ENCODE assay signal across 1 cellular context in the genomic region with DNA sequence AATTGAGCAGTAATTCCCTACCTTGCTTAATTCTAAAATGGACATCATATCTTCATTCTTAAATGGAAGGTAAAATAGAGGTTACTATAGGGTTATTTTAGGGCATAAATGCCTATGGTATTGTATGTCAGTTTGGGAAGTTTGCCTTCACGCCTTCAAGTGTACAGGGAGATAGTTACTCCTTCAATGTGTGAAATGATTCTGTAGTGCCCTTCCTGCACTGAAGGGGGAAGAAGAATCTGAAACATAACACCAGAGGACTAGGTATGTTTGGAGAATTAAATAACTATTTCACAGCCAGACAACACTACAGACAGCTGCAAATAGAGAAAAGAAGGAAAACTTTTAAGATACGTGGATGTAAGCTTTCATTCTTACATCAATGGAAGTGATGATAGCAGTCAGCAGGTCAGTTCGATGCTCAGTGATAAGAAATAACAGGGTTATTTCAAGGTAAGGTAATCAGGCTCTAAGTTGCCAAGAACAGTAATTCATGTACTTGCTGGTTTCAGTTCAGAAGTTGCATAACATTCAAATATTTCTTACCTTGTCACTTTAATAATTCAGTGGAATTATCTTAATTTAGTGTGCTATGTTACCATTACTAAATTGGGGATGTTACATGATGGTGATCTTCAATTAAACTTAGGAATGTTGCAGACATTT.
TF ChIP-seq lines count a peak whose summit lies in the region.

No MANE protein-coding gene starts in this region.

TF ChIP-seq in WTC11, 78 proteins besides CTCF, POLR2A, EP300 and RAD21 (continued from another document):
- TF ChIP-seq, protein P1, sequence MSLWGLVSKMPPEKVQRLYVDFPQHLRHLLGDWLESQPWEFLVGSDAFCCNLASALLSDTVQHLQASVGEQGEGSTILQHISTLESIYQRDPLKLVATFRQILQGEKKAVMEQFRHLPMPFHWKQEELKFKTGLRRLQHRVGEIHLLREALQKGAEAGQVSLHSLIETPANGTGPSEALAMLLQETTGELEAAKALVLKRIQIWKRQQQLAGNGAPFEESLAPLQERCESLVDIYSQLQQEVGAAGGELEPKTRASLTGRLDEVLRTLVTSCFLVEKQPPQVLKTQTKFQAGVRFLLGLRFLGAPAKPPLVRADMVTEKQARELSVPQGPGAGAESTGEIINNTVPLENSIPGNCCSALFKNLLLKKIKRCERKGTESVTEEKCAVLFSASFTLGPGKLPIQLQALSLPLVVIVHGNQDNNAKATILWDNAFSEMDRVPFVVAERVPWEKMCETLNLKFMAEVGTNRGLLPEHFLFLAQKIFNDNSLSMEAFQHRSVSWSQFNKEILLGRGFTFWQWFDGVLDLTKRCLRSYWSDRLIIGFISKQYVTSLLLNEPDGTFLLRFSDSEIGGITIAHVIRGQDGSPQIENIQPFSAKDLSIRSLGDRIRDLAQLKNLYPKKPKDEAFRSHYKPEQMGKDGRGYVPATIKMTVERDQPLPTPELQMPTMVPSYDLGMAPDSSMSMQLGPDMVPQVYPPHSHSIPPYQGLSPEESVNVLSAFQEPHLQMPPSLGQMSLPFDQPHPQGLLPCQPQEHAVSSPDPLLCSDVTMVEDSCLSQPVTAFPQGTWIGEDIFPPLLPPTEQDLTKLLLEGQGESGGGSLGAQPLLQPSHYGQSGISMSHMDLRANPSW (CRISPR knock-in tag; conservative IDR thresholded peaks at IDR 0.05; ENCODE audit: low read depth), result no peak
- TF ChIP-seq ZNF317 (CRISPR knock-in tag; IDR thresholded peaks at IDR 0.05; ENCODE audit: borderline replicate concordance, low read depth) (no peak), ZNF671 (CRISPR knock-in tag; IDR thresholded peaks at IDR 0.05) (no peak), HMGA2 (CRISPR knock-in tag; IDR thresholded peaks at IDR 0.05) (no peak), GTF2I (CRISPR knock-in tag; conservative IDR thresholded peaks at IDR 0.05) (no peak), NFE2L1 (CRISPR knock-in tag; IDR thresholded peaks at IDR 0.05) (no peak), CBFB (CRISPR knock-in tag; IDR thresholded peaks at IDR 0.05; ENCODE audit: low read depth) (no peak), NFATC4 (CRISPR knock-in tag; IDR thresholded peaks at IDR 0.05) (no peak), ZNF138 (CRISPR knock-in tag; conservative IDR thresholded peaks at IDR 0.05) (no peak)
- TF ChIP-seq, protein P2, sequence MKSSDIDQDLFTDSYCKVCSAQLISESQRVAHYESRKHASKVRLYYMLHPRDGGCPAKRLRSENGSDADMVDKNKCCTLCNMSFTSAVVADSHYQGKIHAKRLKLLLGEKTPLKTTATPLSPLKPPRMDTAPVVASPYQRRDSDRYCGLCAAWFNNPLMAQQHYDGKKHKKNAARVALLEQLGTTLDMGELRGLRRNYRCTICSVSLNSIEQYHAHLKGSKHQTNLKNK (CRISPR knock-in tag; IDR thresholded peaks at IDR 0.05), result no peak
- TF ChIP-seq, protein P3, sequence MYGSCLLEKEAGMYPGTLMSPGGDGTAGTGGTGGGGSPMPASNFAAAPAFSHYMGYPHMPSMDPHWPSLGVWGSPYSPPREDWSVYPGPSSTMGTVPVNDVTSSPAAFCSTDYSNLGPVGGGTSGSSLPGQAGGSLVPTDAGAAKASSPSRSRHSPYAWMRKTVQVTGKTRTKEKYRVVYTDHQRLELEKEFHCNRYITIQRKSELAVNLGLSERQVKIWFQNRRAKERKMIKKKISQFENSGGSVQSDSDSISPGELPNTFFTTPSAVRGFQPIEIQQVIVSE (CRISPR knock-in tag; IDR thresholded peaks at IDR 0.05; ENCODE audit: borderline replicate concordance), result no peak
- TF ChIP-seq, protein P4, sequence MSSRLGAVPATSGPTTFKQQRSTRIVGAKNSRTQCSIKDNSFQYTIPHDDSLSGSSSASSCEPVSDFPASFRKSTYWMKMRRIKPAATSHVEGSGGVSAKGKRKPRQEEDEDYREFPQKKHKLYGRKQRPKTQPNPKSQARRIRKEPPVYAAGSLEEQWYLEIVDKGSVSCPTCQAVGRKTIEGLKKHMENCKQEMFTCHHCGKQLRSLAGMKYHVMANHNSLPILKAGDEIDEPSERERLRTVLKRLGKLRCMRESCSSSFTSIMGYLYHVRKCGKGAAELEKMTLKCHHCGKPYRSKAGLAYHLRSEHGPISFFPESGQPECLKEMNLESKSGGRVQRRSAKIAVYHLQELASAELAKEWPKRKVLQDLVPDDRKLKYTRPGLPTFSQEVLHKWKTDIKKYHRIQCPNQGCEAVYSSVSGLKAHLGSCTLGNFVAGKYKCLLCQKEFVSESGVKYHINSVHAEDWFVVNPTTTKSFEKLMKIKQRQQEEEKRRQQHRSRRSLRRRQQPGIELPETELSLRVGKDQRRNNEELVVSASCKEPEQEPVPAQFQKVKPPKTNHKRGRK (CRISPR knock-in tag; IDR thresholded peaks at IDR 0.05; ENCODE audit: borderline replicate concordance), result no peak
TF ChIP-seq in WTC11: peak in this region for 0.
